In genomic region chr17:28744104-28744801, GRCh38 we compare ENCODE assay signal across 8 cellular contexts. TPM values are rescaled to one million over a fixed set of nuclear protein-coding genes. Genes with fewer than 3 reads are reported as not detected.
DNase-seq lines count a peak whose midpoint lies in the region; ATAC-seq, FAIRE-seq and TF ChIP-seq lines count a peak whose summit lies in the region.

No MANE protein-coding gene starts in this region.

- peak; percentile 16 for DNase-seq in NCI-H1092 (lab: John Stamatoyannopoulos, UW)
- no peak for DNase-seq in NCI-H1092 treated with DMSO at 0.1 percent for 48 hours (lab: John Stamatoyannopoulos, UW)
- peak; percentile 48 to 78 (median 62) for DNase-seq in T-helper 1 cell
- DNase-seq in astrocyte (ENCODE audit: low read depth): no peak
- DNase-seq in iPS DF 6.9 (ENCODE audit: low read depth, low spot score): no peak
- DNase-seq in SKM-1 treated with dmso at 0.1 percent for 144 hours (lab: John Stamatoyannopoulos, UW; ENCODE audit: unreplicated experiment): no peak

- FAIRE-seq in astrocyte (lab: Jason Lieb, UNC): no peak

- peaks cover 18% of the 10 kb centered on the region for H3K36me3 Mint-ChIP-seq in astrocyte (ENCODE audit: low read depth, unreplicated experiment)

- peaks cover 51% of the 10 kb centered on the region for H3K79me2 ChIP-seq in astrocyte (ENCODE audit: insufficient read depth, low read length)

- H3K4me1 ChIP-seq in astrocyte (ENCODE audit: insufficient read depth, low read length) (peaks cover 30% of the 10 kb centered on the region), iPS DF 6.9 (ENCODE audit: control insufficient read depth, insufficient read depth, low read length) (peaks cover 15% of the 10 kb centered on the region), skeletal muscle satellite cell (ENCODE audit: control insufficient read depth, insufficient read depth, low read length) (peaks cover 31% of the 10 kb centered on the region)

- H3K27ac ChIP-seq in astrocyte (ENCODE audit: low read depth, low read length): peak overlapping the region; percentile 83
- H3K27ac ChIP-seq in iPS DF 6.9 (ENCODE audit: low read length): no peak overlapping the region

- no peak for TF ChIP-seq CTCF in astrocyte (IDR thresholded peaks at IDR 0.05; ENCODE audit: insufficient read depth, low read depth, low read length)

- peak overlapping the region; percentile 95 for H3K4me2 ChIP-seq in astrocyte (ENCODE audit: low read length)
- H3K4me2 ChIP-seq in skeletal muscle satellite cell (ENCODE audit: low read length): peak overlapping the region; percentile 96

- peaks cover 5% of the 10 kb centered on the region for H3K9me3 Mint-ChIP-seq in astrocyte (ENCODE audit: unreplicated experiment)

- H3K4me3 Mint-ChIP-seq in astrocyte (ENCODE audit: unreplicated experiment): peak overlapping the region; percentile 94

- peaks cover 11% of the 10 kb centered on the region for H3K4me1 Mint-ChIP-seq in astrocyte (ENCODE audit: low read depth, unreplicated experiment)

- H3K27me3 ChIP-seq in astrocyte (ENCODE audit: insufficient read depth, low read length) (no peaks in the 10 kb centered on the region), iPS DF 6.9 (ENCODE audit: control insufficient read depth, insufficient read depth, low read length) (no peaks in the 10 kb centered on the region), skeletal muscle satellite cell (ENCODE audit: control insufficient read depth, insufficient read depth, low read length) (no peaks in the 10 kb centered on the region)

- peak overlapping the region; percentile 92 for H3K9ac ChIP-seq in astrocyte (ENCODE audit: low read length)
- peak overlapping the region; percentile 93 for H3K9ac ChIP-seq in skeletal muscle satellite cell (ENCODE audit: low read depth, low read length)

- H3K36me3 ChIP-seq in astrocyte (ENCODE audit: insufficient read depth, low read length) (peaks cover 7% of the 10 kb centered on the region), iPS DF 6.9 (ENCODE audit: control insufficient read depth, insufficient read depth, low read length) (peaks cover 28% of the 10 kb centered on the region), skeletal muscle satellite cell (ENCODE audit: insufficient read depth, low read length) (peaks cover 35% of the 10 kb centered on the region)

- H3K4me3 ChIP-seq in astrocyte (ENCODE audit: insufficient read depth, low read depth, low read length): peak overlapping the region; percentile 85
- H3K4me3 ChIP-seq in iPS DF 6.9 (ENCODE audit: low read length): peak overlapping the region; percentile 97
- peak overlapping the region; percentile 96 for H3K4me3 ChIP-seq in skeletal muscle satellite cell (ENCODE audit: low read length)

- no CpG with 5 or more reads among the region's 53 CpGs for WGBS in iPS DF 6.9 (ENCODE audit: insufficient coverage, insufficient read length)

- peak; percentile 28 for ATAC-seq in HG03432 (IDR thresholded peaks at IDR 0.05; ENCODE audit: unreplicated experiment)

- peaks cover 47% of the 10 kb centered on the region for H4K20me1 ChIP-seq in astrocyte (ENCODE audit: insufficient read depth, low read length)

- peak overlapping the region; percentile 92 for H3K27ac Mint-ChIP-seq in astrocyte (ENCODE audit: unreplicated experiment)

- no peak overlapping the region for H2AFZ ChIP-seq in astrocyte (ENCODE audit: low read depth, low read length)

- peaks cover 3% of the 10 kb centered on the region for H3K9me3 ChIP-seq in astrocyte (ENCODE audit: insufficient read depth, low read depth, low read length)
- H3K9me3 ChIP-seq in iPS DF 6.9 (ENCODE audit: control insufficient read depth, insufficient read depth, low read length): no peaks in the 10 kb centered on the region
- peaks cover 5% of the 10 kb centered on the region for H3K9me3 ChIP-seq in skeletal muscle satellite cell (replicated peaks; ENCODE audit: low read length)

- H3K27me3 Mint-ChIP-seq in astrocyte (ENCODE audit: low read depth, unreplicated experiment): no peaks in the 10 kb centered on the region

RNA-seq across cellular contexts. Expression of gene TRAF4, which starts 0.4 kb away (rescaled TPM):
- 132 and 143 TPM in 2 replicates for total RNA-seq in astrocyte
- total RNA-seq in skeletal muscle satellite cell (2012; rRNA removed): 23.6 and 31.9 TPM in 2 replicates

RNA-seq across cellular contexts. Expression of gene NEK8, which starts 15.7 kb away (rescaled TPM):
- 4.3 TPM in 2 replicates for total RNA-seq in astrocyte
- total RNA-seq in skeletal muscle satellite cell (2012; rRNA removed): 1.5 and 2.0 TPM in 2 replicates

RNA-seq across cellular contexts. Expression of gene TLCD1, which starts 18.2 kb away (rescaled TPM):
- 24.6 and 25.1 TPM in 2 replicates for total RNA-seq in astrocyte
- total RNA-seq in skeletal muscle satellite cell (2012; rRNA removed): 5.6 and 6.8 TPM in 2 replicates

RNA-seq across cellular contexts. Expression of gene RPL23A, which starts 24.5 kb away (rescaled TPM):
- total RNA-seq in astrocyte: 901 and 1,068 TPM in 2 replicates
- 584 and 827 TPM in 2 replicates for total RNA-seq in skeletal muscle satellite cell (2012; rRNA removed)

RNA-seq across cellular contexts. Expression of gene RAB34, which starts 26.6 kb away (rescaled TPM):
- total RNA-seq in astrocyte: 145 and 150 TPM in 2 replicates
- 158 and 177 TPM in 2 replicates for total RNA-seq in skeletal muscle satellite cell (2012; rRNA removed)

Comparison
In these comparisons a context has a peak if more than half of its experiments do, and no peak if none do; other contexts are left out.
1. DNase-seq: peak in NCI-H1092 (single experiment) and T-helper 1 cell (5 of 5); none in NCI-H1092 treated with DMSO at 0.1 percent for 48 hours (single experiment), astrocyte (single experiment), iPS DF 6.9 (single experiment) and SKM-1 treated with dmso at 0.1 percent for 144 hours (single experiment).
2. Peak in every context shown above with its lines, with median percentiles within 50 percentile points of each other: H3K4me3 ChIP-seq.